ENCODE assay signal across 2 cellular contexts in genomic region chr5:172999351-172999973, GRCh38.
TF ChIP-seq lines count a peak whose summit lies in the region.

No MANE protein-coding gene starts in this region.

TF ChIP-seq in liver, 16 proteins besides CTCF, POLR2A, EP300 and RAD21:
- TF ChIP-seq YY1 (IDR thresholded peaks at IDR 0.05) = peak; percentile 22
- TF ChIP-seq FOXA2 (IDR thresholded peaks at IDR 0.05) = no peak
TF ChIP-seq in liver: peak in this region for 1.

TF ChIP-seq in HepG2, 621 proteins besides CTCF, POLR2A, EP300 and RAD21:
- TF ChIP-seq POGK (CRISPR knock-in tag; conservative IDR thresholded peaks at IDR 0.05) (no peak), SRF (IDR thresholded peaks at IDR 0.05; ENCODE audit: low read depth, low read length) (no peak), ZNF775 (CRISPR knock-in tag; IDR thresholded peaks at IDR 0.05; ENCODE audit: borderline replicate concordance) (no peak), FOXP1 (IDR thresholded peaks at IDR 0.05) (no peak), FOXP1 (CRISPR knock-in tag; IDR thresholded peaks at IDR 0.05) (no peak), ZNF407 (CRISPR knock-in tag; IDR thresholded peaks at IDR 0.05; ENCODE audit: not compliant biosample characterization) (no peak), ZFP36L2 (CRISPR knock-in tag; IDR thresholded peaks at IDR 0.05) (no peak)
